ENCODE assay signal across 13 cellular contexts in the genomic region with DNA sequence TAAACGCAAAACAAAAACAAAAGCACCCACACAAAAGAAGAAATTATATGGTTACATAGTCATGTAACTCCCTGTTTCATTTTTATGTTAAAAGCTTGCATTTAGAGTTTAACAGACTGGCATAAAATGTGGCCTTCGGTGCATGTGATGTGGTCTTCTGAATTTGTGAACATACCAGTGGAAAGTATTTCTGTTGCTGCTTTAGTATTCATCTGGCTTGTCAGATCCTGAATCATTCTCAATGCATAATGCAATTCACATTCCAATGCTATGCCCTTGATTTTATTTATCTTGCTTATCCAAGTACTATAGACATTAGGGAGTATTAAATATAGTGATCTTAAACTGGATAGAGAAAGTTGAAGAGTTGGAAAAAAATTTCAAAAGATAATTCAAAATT.
DNase-seq lines count a peak whose midpoint lies in the region; ATAC-seq and TF ChIP-seq lines count a peak whose summit lies in the region.
"Had no signal": no experiment of that assay in that cellular context is flagged by ENCODE, and none has a peak within 500 bp of the region (broad histone marks: within the 10 kb centered on the region; RNA-seq: fewer than 3 reads in every experiment).

No MANE protein-coding gene starts in this region.

- WGBS in esophagus muscularis mucosa = 91% methylated on average over 2 of the region's 2 CpGs

- peak; percentile 49 for DNase-seq in DMS114 treated with DMSO at 0.1 percent for 48 hours (lab: John Stamatoyannopoulos, UW; ENCODE audit: unreplicated experiment)
- peak; percentile 64 to 76 for DNase-seq in SJSA1 (ENCODE audit: low read depth in 1 of 2, low spot score in 2 of 2)
- no peak for DNase-seq in esophagus muscularis mucosa (ENCODE audit: extremely low spot score)
- no peak for DNase-seq in neural crest cell (ENCODE audit: low read depth, low spot score)
- no peak for DNase-seq in right atrium auricular region (ENCODE audit: low spot score)
- no peak for DNase-seq in NOMO-1 treated with DMSO at 0.1 percent for 48 hours (lab: John Stamatoyannopoulos, UW; ENCODE audit: unreplicated experiment)
- DNase-seq: activated naive CD8-positive, alpha-beta T cell treated with anti-CD3 and anti-CD28 coated beads, Interleukin-2, amount 10 ng/mL, durations not matched to agents 7 days and 5 days; NCI-H187 treated with DMSO at 0.1 percent for 48 hours had no signal

- no peak overlapping the region for H3K4me3 ChIP-seq in SJSA1
- no peak overlapping the region for H3K4me3 ChIP-seq in esophagus muscularis mucosa
- H3K4me3 ChIP-seq in right atrium auricular region = no peak overlapping the region
- H3K4me3 ChIP-seq: BLaER1 treated with 17β-estradiol and CSF1 and Interleukin-3, amounts not matched to agents 10 nM and 100 nM; prostate gland had no signal

- peaks cover 5% of the 10 kb centered on the region for H3K36me3 Mint-ChIP-seq in neural crest cell (ENCODE audit: low read depth)
- H3K36me3 Mint-ChIP-seq: activated naive CD8-positive, alpha-beta T cell treated with anti-CD3 and anti-CD28 coated beads, Interleukin-2, amount 10 ng/mL, durations not matched to agents 7 days and 5 days had no signal

- peaks cover 83% of the 10 kb centered on the region for H3K4me1 Mint-ChIP-seq in neural crest cell
- H3K4me1 Mint-ChIP-seq: activated naive CD8-positive, alpha-beta T cell treated with anti-CD3 and anti-CD28 coated beads, Interleukin-2, amount 10 ng/mL, durations not matched to agents 7 days and 5 days had no signal

- peak overlapping the region; percentile 78 for H3K27ac ChIP-seq in SJSA1
- H3K27ac ChIP-seq in esophagus muscularis mucosa (replicated peaks in 1 of 4) = peak overlapping the region in 3 of 4 donors; percentile 83 to 86 (median 85)
- no peak overlapping the region for H3K27ac ChIP-seq in right atrium auricular region
- H3K27ac ChIP-seq: BLaER1 treated with 17β-estradiol and CSF1 and Interleukin-3, amounts not matched to agents 10 nM and 100 nM had no signal

- H3K9me3 Mint-ChIP-seq in neural crest cell = no peaks in the 10 kb centered on the region

- TF ChIP-seq CTCF in esophagus muscularis mucosa (IDR thresholded peaks at IDR 0.05) (no peak), neural crest cell (conservative IDR thresholded peaks at IDR 0.05) (no peak), right atrium auricular region (IDR thresholded peaks at IDR 0.05) (no peak)

- no peaks in the 10 kb centered on the region for H3K9me3 ChIP-seq in SJSA1 (replicated peaks)
- H3K9me3 ChIP-seq in esophagus muscularis mucosa = no peaks in the 10 kb centered on the region
- H3K9me3 ChIP-seq in right atrium auricular region = no peaks in the 10 kb centered on the region
- H3K9me3 ChIP-seq: BLaER1 treated with 17β-estradiol and CSF1 and Interleukin-3, amounts not matched to agents 10 nM and 100 nM; prostate gland had no signal

- H3K4me3 Mint-ChIP-seq in neural crest cell = peak overlapping the region; percentile 5
- H3K4me3 Mint-ChIP-seq: activated naive CD8-positive, alpha-beta T cell treated with anti-CD3 and anti-CD28 coated beads, Interleukin-2, amount 10 ng/mL, durations not matched to agents 7 days and 5 days; T-helper 2 cell treated with Interferon-gamma antibody and Interleukin-4, amounts not matched to agents 5 μg/mL and 100 μg/mL, for 36 hours had no signal

- no peaks in the 10 kb centered on the region for H3K27me3 Mint-ChIP-seq in neural crest cell (ENCODE audit: low read depth)

- H3K36me3 ChIP-seq in SJSA1 = no peaks in the 10 kb centered on the region
- no peaks in the 10 kb centered on the region for H3K36me3 ChIP-seq in esophagus muscularis mucosa
- no peaks in the 10 kb centered on the region for H3K36me3 ChIP-seq in right atrium auricular region
- H3K36me3 ChIP-seq: BLaER1 treated with 17β-estradiol and CSF1 and Interleukin-3, amounts not matched to agents 10 nM and 100 nM; prostate gland had no signal

- H3K4me1 ChIP-seq in SJSA1 (replicated peaks) (peaks cover 39% of the 10 kb centered on the region), esophagus muscularis mucosa (peaks cover 16 to 51% (median 40%) of the 10 kb centered on the region in 4 donors), right atrium auricular region (peaks cover 0 to 20% of the 10 kb centered on the region in 2 donors)

- no peak for TF ChIP-seq EP300 in esophagus muscularis mucosa (IDR thresholded peaks at IDR 0.05)

- H3K27me3 ChIP-seq in SJSA1 (replicated peaks) (no peaks in the 10 kb centered on the region), esophagus muscularis mucosa (no peaks in the 10 kb centered on the region), right atrium auricular region (no peaks in the 10 kb centered on the region)
- H3K27me3 ChIP-seq: BLaER1 treated with 17β-estradiol and CSF1 and Interleukin-3, amounts not matched to agents 10 nM and 100 nM had no signal

- H3K27ac Mint-ChIP-seq in neural crest cell (ENCODE audit: unreplicated experiment) = peak overlapping the region; percentile 89
- H3K27ac Mint-ChIP-seq: activated naive CD8-positive, alpha-beta T cell treated with anti-CD3 and anti-CD28 coated beads, Interleukin-2, amount 10 ng/mL, durations not matched to agents 7 days and 5 days; T-helper 2 cell treated with Interferon-gamma antibody and Interleukin-4, amounts not matched to agents 5 μg/mL and 100 μg/mL, for 36 hours had no signal

- intact Hi-C loops in esophagus muscularis mucosa (cut with DNase I) = loop anchor here (10.0 kb wide), 2 partner anchors 98 to 742 kb away; partner anchors contain the start of gene ZNF608

- ATAC-seq in HG02852 (IDR thresholded peaks at IDR 0.05; ENCODE audit: unreplicated experiment) = no peak
- no peak for ATAC-seq in GM19035 (IDR thresholded peaks at IDR 0.05; ENCODE audit: unreplicated experiment)

- no peak for TF ChIP-seq POLR2A in esophagus muscularis mucosa (IDR thresholded peaks at IDR 0.05; ENCODE audit: low read depth)

Comparison
In these comparisons a context has a peak if more than half of its experiments do, and no peak if none do; other contexts are left out.
1. DNase-seq: peak in DMS114 treated with DMSO at 0.1 percent for 48 hours (single experiment) and SJSA1 (2 of 2); none in esophagus muscularis mucosa (single experiment), neural crest cell (single experiment), right atrium auricular region (single experiment) and NOMO-1 treated with DMSO at 0.1 percent for 48 hours (single experiment).
2. H3K27ac ChIP-seq: peak in SJSA1 (single experiment) and esophagus muscularis mucosa (3 of 4); none in right atrium auricular region (0 of 2).